8 cellular contexts compared by ENCODE assay signal in genomic region chr16:56451753-56452689, GRCh38. TPM values are rescaled to one million over a fixed set of nuclear protein-coding genes. Genes with fewer than 3 reads are reported as not detected.
DNase-seq lines count a peak whose midpoint lies in the region; ATAC-seq and TF ChIP-seq lines count a peak whose summit lies in the region.

No MANE protein-coding gene starts in this region.

- H3K27ac Mint-ChIP-seq in stimulated activated naive CD8-positive, alpha-beta T cell treated with anti-CD3 and anti-CD28 coated beads, Interleukin-15, amount 100 ng/mL, for 72 hours = peak overlapping the region; percentile 97

- DNase-seq in EH (ENCODE audit: low read depth) = peak; percentile 58
- peak in 1 of 3 donors; percentile 47 for DNase-seq in Peyer's patch
- peak; percentile 24 to 60 for DNase-seq in cardiac fibroblast (ENCODE audit: low read depth in 2 of 2)
- DNase-seq in kidney tubule cell (ENCODE audit: low spot score) = peak; percentile 68
- no peak for DNase-seq in stimulated activated naive CD8-positive, alpha-beta T cell treated with anti-CD3 and anti-CD28 coated beads, Interleukin-15, amount 100 ng/mL, for 72 hours
- DNase-seq in NCI-H1048 (lab: John Stamatoyannopoulos, UW) = no peak

- H3K27me3 Mint-ChIP-seq in stimulated activated naive CD8-positive, alpha-beta T cell treated with anti-CD3 and anti-CD28 coated beads, Interleukin-15, amount 100 ng/mL, for 72 hours = no peaks in the 10 kb centered on the region

- no peak for TF ChIP-seq POLR2A in Peyer's patch (IDR thresholded peaks at IDR 0.05)

- H3K36me3 ChIP-seq in Peyer's patch = peaks cover 0 to 24% (median 0%) of the 10 kb centered on the region in 3 donors

- peaks cover 0 to 32% (median 7%) of the 10 kb centered on the region in 4 donors for H3K4me1 ChIP-seq in Peyer's patch

- ATAC-seq in GM19395 (IDR thresholded peaks at IDR 0.05; ENCODE audit: unreplicated experiment) (peak; percentile 49), HG03354 (IDR thresholded peaks at IDR 0.05; ENCODE audit: poor library complexity, severe bottlenecking, unreplicated experiment) (peak; percentile 48)
- peak; percentile 55 for ATAC-seq in stimulated activated naive CD8-positive, alpha-beta T cell treated with anti-CD3 and anti-CD28 coated beads, Interleukin-15, amount 100 ng/mL, for 72 hours

- no peaks in the 10 kb centered on the region for H3K27me3 ChIP-seq in Peyer's patch

- peak overlapping the region; percentile 90 to 99 for H3K4me3 Mint-ChIP-seq in stimulated activated naive CD8-positive, alpha-beta T cell treated with anti-CD3 and anti-CD28 coated beads, Interleukin-15, amount 100 ng/mL, for 72 hours

- H3K4me3 ChIP-seq in Peyer's patch (peak overlapping the region; percentile 63 to 87 (median 78)), cardiac fibroblast (replicated peaks in 1 of 2; ENCODE audit: low read depth in 2 of 2, low read length in 2 of 2) (peak overlapping the region; percentile 92 to 95)

- H3K9me3 Mint-ChIP-seq in stimulated activated naive CD8-positive, alpha-beta T cell treated with anti-CD3 and anti-CD28 coated beads, Interleukin-15, amount 100 ng/mL, for 72 hours = no peaks in the 10 kb centered on the region

- H3K4me1 Mint-ChIP-seq in stimulated activated naive CD8-positive, alpha-beta T cell treated with anti-CD3 and anti-CD28 coated beads, Interleukin-15, amount 100 ng/mL, for 72 hours = peaks cover 60% of the 10 kb centered on the region

- no peak for TF ChIP-seq CTCF in Peyer's patch (IDR thresholded peaks at IDR 0.05)
- no peak for TF ChIP-seq CTCF in cardiac fibroblast (IDR thresholded peaks at IDR 0.05; ENCODE audit: low read depth, low read length)

- peak overlapping the region; percentile 68 to 83 (median 80) for H3K27ac ChIP-seq in Peyer's patch

- H3K9me3 ChIP-seq in Peyer's patch = no peaks in the 10 kb centered on the region

RNA-seq across cellular contexts. Expression of gene OGFOD1, which starts 0.7 kb away (rescaled TPM):
- 10 to 100 TPM; 11.0 to 47.9 (median 18.0) TPM for total RNA-seq in Peyer's patch

RNA-seq across cellular contexts. Expression of gene NUDT21, which starts 0.9 kb away (rescaled TPM):
- total RNA-seq in Peyer's patch = 10 to 100 TPM; 26.1 to 43.6 (median 34.2) TPM

RNA-seq across cellular contexts. Expression of gene AMFR, which starts 26.7 kb away (rescaled TPM):
- 100 to 1,000 TPM; 149 to 265 (median 170) TPM for total RNA-seq in Peyer's patch

Comparison
In these comparisons a context has a peak if more than half of its experiments do, and no peak if none do; other contexts are left out.
1. DNase-seq: peak in EH (single experiment), cardiac fibroblast (2 of 2) and kidney tubule cell (single experiment); none in stimulated activated naive CD8-positive, alpha-beta T cell treated with anti-CD3 and anti-CD28 coated beads, Interleukin-15, amount 100 ng/mL, for 72 hours (0 of 2) and NCI-H1048 (single experiment).
2. Peak in every context shown above with its lines, with median percentiles within 50 percentile points of each other: ATAC-seq.